ENCODE assay signal across 9 cellular contexts in the genomic region with DNA sequence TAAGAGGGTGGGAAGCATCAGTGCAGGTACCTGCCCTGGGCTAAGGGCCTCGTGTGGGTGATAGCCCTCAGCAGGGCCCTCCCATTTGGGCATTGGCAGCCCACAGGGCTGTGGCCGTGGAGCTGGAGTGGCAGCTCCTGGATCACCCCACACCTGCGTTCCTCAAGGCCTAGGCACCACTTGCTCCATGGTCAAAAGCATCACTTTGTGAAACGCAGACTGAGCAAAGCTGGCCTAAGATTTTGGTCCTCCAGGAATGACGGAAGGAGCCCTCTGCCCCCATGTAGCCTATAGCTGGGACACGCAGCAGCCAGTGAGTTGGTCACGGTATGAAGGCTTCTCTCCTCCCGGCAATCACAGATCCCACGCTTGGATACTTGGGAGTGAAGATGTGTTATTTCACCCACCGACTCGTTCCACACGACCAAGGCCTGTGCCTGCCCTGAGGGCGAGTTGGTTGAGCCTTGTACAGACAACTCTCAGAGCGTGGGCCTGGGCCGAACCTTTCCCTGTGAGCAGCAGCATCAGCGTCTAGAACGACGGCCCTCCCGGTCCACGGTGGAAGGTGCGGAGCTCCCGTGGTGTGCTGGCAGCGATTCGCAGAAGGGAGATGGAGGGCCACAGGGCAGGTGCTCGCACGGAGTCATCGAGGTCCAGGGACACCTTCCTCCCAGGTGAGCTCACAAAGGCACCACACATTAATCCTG. TPM values are rescaled to one million over a fixed set of nuclear protein-coding genes. Genes with fewer than 3 reads are reported as not detected.
DNase-seq lines count a peak whose midpoint lies in the region; FAIRE-seq and TF ChIP-seq lines count a peak whose summit lies in the region.
"Had no signal": no experiment of that assay in that cellular context is flagged by ENCODE, and none has a peak within 500 bp of the region (broad histone marks: within the 10 kb centered on the region; RNA-seq: fewer than 3 reads in every experiment).

No MANE protein-coding gene starts in this region.

- H3K4me1 Mint-ChIP-seq in nephron progenitor cell, result peaks cover 17% of the 10 kb centered on the region

- CTCF ChIA-PET in AG04450 (lab: Charles Lee), result interaction anchor here (0.7 to 1.2 kb wide), 5 partner anchors 172 to 315 kb away, joined by 3 to 5 read pairs (median 4); no protein-coding TSS in a partner anchor

- no peak overlapping the region for H3K27ac Mint-ChIP-seq in nephron progenitor cell

- peaks cover 8% of the 10 kb centered on the region; the same call in 1 of the 2 replicates for H3K4me1 ChIP-seq in OCI-LY3 (ENCODE audit: low read length)
- peaks cover 14% of the 10 kb centered on the region for H3K4me1 ChIP-seq in fibroblast of lung (ENCODE audit: control insufficient read depth, extremely low read depth, insufficient read depth, low read length)

- H4K20me1 ChIP-seq in OCI-LY3 (ENCODE audit: insufficient read depth, low read length), result no peaks in the 10 kb centered on the region
- H4K20me1 ChIP-seq in fibroblast of lung (ENCODE audit: control insufficient read depth, extremely low read depth, insufficient read depth, low read length), result no peaks in the 10 kb centered on the region

- POLR2A ChIA-PET in AG04450 (lab: Yijun Ruan, JAX), result interaction anchor here (0.6 to 2.0 kb wide), 10 partner anchors 10 to 552 kb away, joined by 3 to 7 read pairs (median 5); no protein-coding TSS in a partner anchor

- 0 out of 2 replicates have a peak overlapping the region, but pooled peaks have one; percentile 18 for H2AFZ ChIP-seq in OCI-LY3 (ENCODE audit: low read depth, low read length)
- no peak overlapping the region for H2AFZ ChIP-seq in fibroblast of lung (ENCODE audit: low read length)

- no peaks in the 10 kb centered on the region for H3K36me3 ChIP-seq in OCI-LY3 (replicated peaks; ENCODE audit: low read depth, low read length)
- peaks cover 9% of the 10 kb centered on the region for H3K36me3 ChIP-seq in fibroblast of lung (ENCODE audit: control insufficient read depth, insufficient read depth, low read length)

- H3K9me3 ChIP-seq in AG04450 (ENCODE audit: control insufficient read depth, insufficient read depth, low read length) (peaks cover 9% of the 10 kb centered on the region; the same call in 1 of the 2 replicates), OCI-LY3 (ENCODE audit: insufficient read depth, low read length) (no peaks in the 10 kb centered on the region), fibroblast of lung (ENCODE audit: control insufficient read depth, insufficient read depth, low read depth, low read length) (no peaks in the 10 kb centered on the region)

- peaks cover 17% of the 10 kb centered on the region for H3K9me3 Mint-ChIP-seq in nephron progenitor cell

- H3K9ac ChIP-seq in OCI-LY3 (ENCODE audit: low read length), result no peak overlapping the region
- no peak overlapping the region for H3K9ac ChIP-seq in fibroblast of lung (ENCODE audit: insufficient read depth, low read length)

- no peaks in the 10 kb centered on the region for H3K27me3 ChIP-seq in AG04450 (ENCODE audit: control insufficient read depth, insufficient read depth, low read length)
- no peaks in the 10 kb centered on the region for H3K27me3 ChIP-seq in OCI-LY3 (ENCODE audit: low read depth, low read length)
- H3K27me3 ChIP-seq in fibroblast of lung (ENCODE audit: control insufficient read depth, insufficient read depth, low read length), result no peaks in the 10 kb centered on the region

- no peak overlapping the region for H3K4me3 ChIP-seq in AG04450 (ENCODE audit: low read depth, low read length)
- H3K4me3 ChIP-seq in OCI-LY3 (ENCODE audit: low read length), result peak overlapping the region; percentile 69; the same call in 1 of the 2 replicates
- no peak overlapping the region for H3K4me3 ChIP-seq in fibroblast of lung (replicated peaks in 1 of 4; ENCODE audit: control extremely low read depth in 1 of 4, insufficient read depth in 1 of 4, low read depth in 3 of 4, low read length in 4 of 4)

- no peak overlapping the region for H3K4me3 Mint-ChIP-seq in nephron progenitor cell

- DNase-seq in AG04450 (ENCODE audit: low read depth, low spot score) (no peak), fibroblast of lung (ENCODE audit: low read depth in 2 of 2) (peak in 1 of 2 donors; percentile 23), posterior vena cava (ENCODE audit: low spot score) (peak; percentile 83), GM19239 (ENCODE audit: insufficient read length, low spot score) (no peak), nephron progenitor cell (no peak), T-helper 9 cell (no peak), NCI-H1092 (lab: John Stamatoyannopoulos, UW) (no peak)

- TF ChIP-seq CTCF in AG04450 (IDR thresholded peaks at IDR 0.05; ENCODE audit: low read depth, low read length), result no peak
- no peak for TF ChIP-seq CTCF in OCI-LY3 (IDR thresholded peaks at IDR 0.05; ENCODE audit: low read depth, low read length)
- no peak for TF ChIP-seq CTCF in fibroblast of lung (conservative IDR thresholded peaks at IDR 0.05 in 1 of 2, IDR thresholded peaks at IDR 0.05 in 1 of 2; ENCODE audit: low read depth in 1 of 2, low read length in 2 of 2)
- TF ChIP-seq CTCF in nephron progenitor cell (IDR thresholded peaks at IDR 0.05), result no peak

- H3K4me2 ChIP-seq in OCI-LY3 (ENCODE audit: low read length), result peak overlapping the region; percentile 68
- no peak overlapping the region for H3K4me2 ChIP-seq in fibroblast of lung (ENCODE audit: extremely low read depth, insufficient read depth, low read length)

- peaks cover 5% of the 10 kb centered on the region for H3K36me3 Mint-ChIP-seq in nephron progenitor cell (ENCODE audit: low read depth)

- H3K27ac ChIP-seq in AG04450 (ENCODE audit: low read depth, low read length) (peak overlapping the region; percentile 99), OCI-LY3 (ENCODE audit: low read length) (no peak overlapping the region), fibroblast of lung (ENCODE audit: insufficient read depth, low read length) (peak overlapping the region; percentile 76)

- peaks cover 1% of the 10 kb centered on the region for H3K27me3 Mint-ChIP-seq in nephron progenitor cell (ENCODE audit: low read depth, poor library complexity)

- FAIRE-seq in GM19239 (lab: Jason Lieb, UNC), result no peak
- FAIRE-seq: GM18507 had no signal

- intact Hi-C loops in posterior vena cava (cut with DNase I), result no loop called here

- H3K79me2 ChIP-seq in OCI-LY3 (ENCODE audit: low read length) (no peaks in the 10 kb centered on the region), fibroblast of lung (ENCODE audit: control insufficient read depth, insufficient read depth, low read length) (no peaks in the 10 kb centered on the region)

RNA-seq across cellular contexts. Expression of a gene that starts 39.7 kb away (rescaled TPM):
- polyA plus RNA-seq in AG04450 (2011; rRNA removed), result 90.8 and 95.8 TPM in 2 replicates
- 127 and 146 TPM in 2 replicates for polyA minus RNA-seq in AG04450 (2011; rRNA and poly(A)+ RNA removed)
- total RNA-seq in fibroblast of lung, result 269 and 473 TPM in 2 replicates
- 86.5 and 99.4 TPM in 2 replicates for polyA plus RNA-seq in fibroblast of lung
- polyA plus RNA-seq in fibroblast of lung (2012), result 82.3 and 93.6 TPM in 2 replicates
- polyA minus RNA-seq in fibroblast of lung (ENCODE audit: low replicate concordance), result 143 and 186 TPM in 2 replicates
- total RNA-seq in posterior vena cava, result 100 to 1,000 TPM; 358 to 373 TPM
